ENCODE assay signal across 1 cellular context in the genomic region with DNA sequence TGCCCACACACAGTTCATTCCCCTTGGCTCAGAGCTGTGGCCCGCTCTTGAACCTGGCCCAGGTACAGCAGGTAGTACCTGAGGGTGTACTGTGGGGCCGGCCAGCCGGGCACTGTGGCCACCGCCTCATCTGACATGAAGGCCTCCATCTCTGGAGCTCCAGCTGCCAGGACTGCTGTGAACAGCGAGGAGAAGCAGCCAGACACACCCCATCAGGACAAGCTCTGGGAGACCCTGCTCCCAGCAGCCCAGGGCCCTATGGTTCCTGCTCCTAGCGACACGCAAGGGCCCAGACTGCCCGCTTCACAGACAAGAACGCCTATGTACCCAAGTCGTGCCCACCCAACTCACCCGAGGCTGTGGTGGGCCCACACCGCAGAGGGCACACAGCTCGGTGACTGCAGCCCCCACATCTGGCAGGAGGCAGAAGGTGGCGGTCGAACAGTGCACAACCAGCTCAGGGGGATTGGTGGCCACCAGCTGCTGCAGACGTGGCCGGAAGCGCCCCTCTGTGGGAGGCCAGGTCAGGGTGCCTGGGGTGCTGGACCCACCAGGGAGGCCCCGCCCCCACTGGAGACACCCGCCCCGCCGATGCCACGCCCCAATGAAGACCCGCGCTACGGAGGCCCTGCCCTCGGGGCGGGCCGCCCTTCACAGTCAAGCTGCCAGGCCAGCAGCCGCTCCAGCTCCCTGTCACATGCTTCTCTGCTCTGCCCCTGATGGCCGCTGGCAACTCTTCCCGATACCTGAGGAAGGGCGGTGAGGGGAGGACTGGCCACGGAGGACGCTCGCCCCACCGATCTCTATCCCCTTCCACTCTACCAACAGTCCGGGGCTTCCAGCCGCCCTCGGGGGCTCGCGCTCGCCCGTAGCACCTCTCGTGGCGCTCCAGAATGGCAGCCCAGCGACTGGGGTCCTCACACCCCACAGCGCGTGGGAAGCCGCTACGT.
A peak's percentile ranks its signal among the peaks of the same experiment; 100 is the strongest.
TF ChIP-seq lines count a peak whose summit lies in the region.

No MANE protein-coding gene starts in this region.

TF ChIP-seq in HepG2, 621 proteins besides CTCF, POLR2A, EP300 and RAD21 (continued from another document and continues in another):
- TF ChIP-seq ZNF761 (CRISPR knock-in tag; conservative IDR thresholded peaks at IDR 0.05) (peak; percentile 13; the same call in 1 of the 2 replicates), ZNF883 (CRISPR knock-in tag; IDR thresholded peaks at IDR 0.05; ENCODE audit: not compliant biosample characterization) (peak; percentile 82), ZNF24 (IDR thresholded peaks at IDR 0.05) (no peak), SALL1 (CRISPR knock-in tag; IDR thresholded peaks at IDR 0.05) (peak; percentile 56; the same call in 1 of the 2 replicates), HDAC1 (CRISPR knock-in tag; IDR thresholded peaks at IDR 0.05) (peak; percentile 31; the same call in 1 of the 2 replicates), SNAPC5 (CRISPR knock-in tag; IDR thresholded peaks at IDR 0.05; ENCODE audit: borderline replicate concordance) (no peak; the same call in 1 of the 2 replicates), AKAP8 (CRISPR knock-in tag; IDR thresholded peaks at IDR 0.05) (0 out of 2 replicates have a peak, but pooled peaks have one; percentile 2), TAF1 (CRISPR knock-in tag; IDR thresholded peaks at IDR 0.05) (peak; percentile 56), NFE2L2 (IDR thresholded peaks at IDR 0.05; ENCODE audit: low read length) (no peak), ZNF672 (CRISPR knock-in tag; IDR thresholded peaks at IDR 0.05) (no peak), MIER3 (CRISPR knock-in tag; IDR thresholded peaks at IDR 0.05; ENCODE audit: borderline replicate concordance) (no peak), ZNF280B (CRISPR knock-in tag; IDR thresholded peaks at IDR 0.05; ENCODE audit: borderline replicate concordance) (peak; percentile 71), RFXANK (CRISPR knock-in tag; IDR thresholded peaks at IDR 0.05) (no peak), ZBTB40 (IDR thresholded peaks at IDR 0.05) (no peak), ZBTB40 (CRISPR knock-in tag; IDR thresholded peaks at IDR 0.05) (no peak), RXRB (CRISPR knock-in tag; IDR thresholded peaks at IDR 0.05; ENCODE audit: borderline replicate concordance) (peak; percentile 24; the same call in 1 of the 2 replicates)
- TF ChIP-seq, protein P1, sequence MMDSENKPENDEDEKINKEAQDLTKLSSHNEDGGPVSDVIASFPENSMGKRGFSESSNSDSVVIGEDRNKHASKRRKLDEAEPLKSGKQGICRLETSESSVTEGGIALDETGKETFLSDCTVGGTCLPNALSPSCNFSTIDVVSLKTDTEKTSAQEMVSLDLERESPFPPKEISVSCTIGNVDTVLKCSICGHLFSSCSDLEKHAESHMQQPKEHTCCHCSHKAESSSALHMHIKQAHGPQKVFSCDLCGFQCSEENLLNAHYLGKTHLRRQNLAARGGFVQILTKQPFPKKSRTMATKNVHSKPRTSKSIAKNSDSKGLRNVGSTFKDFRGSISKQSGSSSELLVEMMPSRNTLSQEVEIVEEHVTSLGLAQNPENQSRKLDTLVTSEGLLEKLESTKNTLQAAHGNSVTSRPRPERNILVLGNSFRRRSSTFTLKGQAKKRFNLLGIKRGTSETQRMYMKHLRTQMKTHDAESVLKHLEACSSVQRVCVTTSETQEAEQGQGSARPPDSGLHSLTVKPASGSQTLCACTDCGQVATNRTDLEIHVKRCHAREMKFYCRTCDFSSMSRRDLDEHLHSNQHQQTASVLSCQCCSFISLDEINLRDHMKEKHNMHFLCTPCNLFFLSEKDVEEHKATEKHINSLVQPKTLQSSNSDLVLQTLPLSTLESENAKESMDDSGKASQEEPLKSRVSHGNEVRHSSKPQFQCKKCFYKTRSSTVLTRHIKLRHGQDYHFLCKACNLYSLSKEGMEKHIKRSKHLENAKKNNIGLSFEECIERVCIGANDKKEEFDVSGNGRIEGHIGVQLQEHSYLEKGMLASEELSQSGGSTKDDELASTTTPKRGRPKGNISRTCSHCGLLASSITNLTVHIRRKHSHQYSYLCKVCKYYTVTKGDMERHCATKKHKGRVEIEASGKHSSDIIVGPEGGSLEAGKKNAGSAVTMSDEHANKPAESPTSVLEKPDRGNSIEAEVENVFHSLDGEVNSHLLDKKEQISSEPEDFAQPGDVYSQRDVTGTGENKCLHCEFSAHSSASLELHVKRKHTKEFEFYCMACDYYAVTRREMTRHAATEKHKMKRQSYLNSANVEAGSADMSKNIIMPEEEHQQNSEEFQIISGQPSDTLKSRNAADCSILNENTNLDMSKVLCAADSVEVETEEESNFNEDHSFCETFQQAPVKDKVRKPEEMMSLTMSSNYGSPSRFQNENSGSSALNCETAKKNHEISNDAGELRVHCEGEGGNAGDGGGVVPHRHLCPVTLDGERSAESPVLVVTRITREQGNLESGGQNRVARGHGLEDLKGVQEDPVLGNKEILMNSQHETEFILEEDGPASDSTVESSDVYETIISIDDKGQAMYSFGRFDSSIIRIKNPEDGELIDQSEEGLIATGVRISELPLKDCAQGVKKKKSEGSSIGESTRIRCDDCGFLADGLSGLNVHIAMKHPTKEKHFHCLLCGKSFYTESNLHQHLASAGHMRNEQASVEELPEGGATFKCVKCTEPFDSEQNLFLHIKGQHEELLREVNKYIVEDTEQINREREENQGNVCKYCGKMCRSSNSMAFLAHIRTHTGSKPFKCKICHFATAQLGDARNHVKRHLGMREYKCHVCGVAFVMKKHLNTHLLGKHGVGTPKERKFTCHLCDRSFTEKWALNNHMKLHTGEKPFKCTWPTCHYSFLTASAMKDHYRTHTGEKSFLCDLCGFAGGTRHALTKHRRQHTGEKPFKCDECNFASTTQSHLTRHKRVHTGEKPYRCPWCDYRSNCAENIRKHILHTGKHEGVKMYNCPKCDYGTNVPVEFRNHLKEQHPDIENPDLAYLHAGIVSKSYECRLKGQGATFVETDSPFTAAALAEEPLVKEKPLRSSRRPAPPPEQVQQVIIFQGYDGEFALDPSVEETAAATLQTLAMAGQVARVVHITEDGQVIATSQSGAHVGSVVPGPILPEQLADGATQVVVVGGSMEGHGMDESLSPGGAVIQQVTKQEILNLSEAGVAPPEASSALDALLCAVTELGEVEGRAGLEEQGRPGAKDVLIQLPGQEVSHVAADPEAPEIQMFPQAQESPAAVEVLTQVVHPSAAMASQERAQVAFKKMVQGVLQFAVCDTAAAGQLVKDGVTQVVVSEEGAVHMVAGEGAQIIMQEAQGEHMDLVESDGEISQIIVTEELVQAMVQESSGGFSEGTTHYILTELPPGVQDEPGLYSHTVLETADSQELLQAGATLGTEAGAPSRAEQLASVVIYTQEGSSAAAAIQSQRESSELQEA (CRISPR knock-in tag; IDR thresholded peaks at IDR 0.05; ENCODE audit: not compliant biosample characterization): peak; percentile 65
- TF ChIP-seq, protein P2, sequence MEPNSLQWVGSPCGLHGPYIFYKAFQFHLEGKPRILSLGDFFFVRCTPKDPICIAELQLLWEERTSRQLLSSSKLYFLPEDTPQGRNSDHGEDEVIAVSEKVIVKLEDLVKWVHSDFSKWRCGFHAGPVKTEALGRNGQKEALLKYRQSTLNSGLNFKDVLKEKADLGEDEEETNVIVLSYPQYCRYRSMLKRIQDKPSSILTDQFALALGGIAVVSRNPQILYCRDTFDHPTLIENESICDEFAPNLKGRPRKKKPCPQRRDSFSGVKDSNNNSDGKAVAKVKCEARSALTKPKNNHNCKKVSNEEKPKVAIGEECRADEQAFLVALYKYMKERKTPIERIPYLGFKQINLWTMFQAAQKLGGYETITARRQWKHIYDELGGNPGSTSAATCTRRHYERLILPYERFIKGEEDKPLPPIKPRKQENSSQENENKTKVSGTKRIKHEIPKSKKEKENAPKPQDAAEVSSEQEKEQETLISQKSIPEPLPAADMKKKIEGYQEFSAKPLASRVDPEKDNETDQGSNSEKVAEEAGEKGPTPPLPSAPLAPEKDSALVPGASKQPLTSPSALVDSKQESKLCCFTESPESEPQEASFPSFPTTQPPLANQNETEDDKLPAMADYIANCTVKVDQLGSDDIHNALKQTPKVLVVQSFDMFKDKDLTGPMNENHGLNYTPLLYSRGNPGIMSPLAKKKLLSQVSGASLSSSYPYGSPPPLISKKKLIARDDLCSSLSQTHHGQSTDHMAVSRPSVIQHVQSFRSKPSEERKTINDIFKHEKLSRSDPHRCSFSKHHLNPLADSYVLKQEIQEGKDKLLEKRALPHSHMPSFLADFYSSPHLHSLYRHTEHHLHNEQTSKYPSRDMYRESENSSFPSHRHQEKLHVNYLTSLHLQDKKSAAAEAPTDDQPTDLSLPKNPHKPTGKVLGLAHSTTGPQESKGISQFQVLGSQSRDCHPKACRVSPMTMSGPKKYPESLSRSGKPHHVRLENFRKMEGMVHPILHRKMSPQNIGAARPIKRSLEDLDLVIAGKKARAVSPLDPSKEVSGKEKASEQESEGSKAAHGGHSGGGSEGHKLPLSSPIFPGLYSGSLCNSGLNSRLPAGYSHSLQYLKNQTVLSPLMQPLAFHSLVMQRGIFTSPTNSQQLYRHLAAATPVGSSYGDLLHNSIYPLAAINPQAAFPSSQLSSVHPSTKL (CRISPR knock-in tag; IDR thresholded peaks at IDR 0.05): no peak
